1 cellular context compared by ENCODE assay signal in the genomic region with DNA sequence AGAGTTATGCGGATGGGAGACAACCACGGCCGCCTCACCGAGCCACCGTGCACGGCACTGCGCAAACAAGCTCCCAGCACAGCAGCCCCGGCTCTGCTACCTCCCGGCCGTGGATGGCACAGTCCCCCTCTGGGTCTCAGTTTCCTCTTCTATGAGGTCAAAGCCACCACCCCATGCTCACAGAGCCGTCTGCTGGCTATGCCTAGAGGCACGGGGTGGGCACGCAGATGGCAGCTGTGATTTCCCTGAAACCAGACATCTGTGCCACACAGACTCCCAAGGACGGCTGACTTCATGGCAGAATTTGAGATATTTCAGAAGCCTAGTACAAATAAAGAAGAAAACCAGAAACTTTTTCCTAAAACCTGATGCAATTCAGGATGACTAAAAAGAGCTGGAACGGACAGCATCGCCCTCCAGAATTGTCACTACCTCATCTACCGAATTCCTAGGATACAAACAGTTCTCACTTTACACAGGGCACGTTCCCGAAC.
TF ChIP-seq lines count a peak whose summit lies in the region.

No MANE protein-coding gene starts in this region.

TF ChIP-seq in HCT116, 20 proteins besides CTCF, POLR2A, EP300 and RAD21 (continued from another document):
- TF ChIP-seq, protein P1, sequence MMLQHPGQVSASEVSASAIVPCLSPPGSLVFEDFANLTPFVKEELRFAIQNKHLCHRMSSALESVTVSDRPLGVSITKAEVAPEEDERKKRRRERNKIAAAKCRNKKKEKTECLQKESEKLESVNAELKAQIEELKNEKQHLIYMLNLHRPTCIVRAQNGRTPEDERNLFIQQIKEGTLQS (IDR thresholded peaks at IDR 0.05), result no peak
- TF ChIP-seq ZNF274 (IDR thresholded peaks at IDR 0.05; ENCODE audit: low read depth, low read length), result no peak
- no peak for TF ChIP-seq SIN3A (IDR thresholded peaks at IDR 0.05; ENCODE audit: low read depth)
- no peak for TF ChIP-seq CBX3 (IDR thresholded peaks at IDR 0.05; ENCODE audit: low read depth)
